In genomic region chr4:80365928-80366327, GRCh38 we compare ENCODE assay signal across 8 cellular contexts. TPM values are rescaled to one million over a fixed set of nuclear protein-coding genes. Genes with fewer than 3 reads are reported as not detected.
DNase-seq lines count a peak whose midpoint lies in the region; ATAC-seq and TF ChIP-seq lines count a peak whose summit lies in the region.

No MANE protein-coding gene starts in this region.

- peaks cover 0 to 14% (median 10%) of the 10 kb centered on the region in 3 donors for H3K36me3 Mint-ChIP-seq in naive thymus-derived CD8-positive, alpha-beta T cell

- H3K9me3 ChIP-seq in tibial artery = no peaks in the 10 kb centered on the region

- H3K4me1 ChIP-seq in tibial artery = no peaks in the 10 kb centered on the region

- ATAC-seq in GM18858 (IDR thresholded peaks at IDR 0.05; ENCODE audit: unreplicated experiment) (peak; percentile 64), HG03175 (IDR thresholded peaks at IDR 0.05; ENCODE audit: unreplicated experiment) (peak; percentile 91)
- ATAC-seq in naive thymus-derived CD8-positive, alpha-beta T cell = peak; percentile 80 to 86

- H3K4me3 ChIP-seq in AG10803 (ENCODE audit: low read length) = no peak overlapping the region
- no peak overlapping the region for H3K4me3 ChIP-seq in epithelial cell of esophagus (ENCODE audit: low read length)
- no peak overlapping the region for H3K4me3 ChIP-seq in tibial artery

- H3K9me3 Mint-ChIP-seq in naive thymus-derived CD8-positive, alpha-beta T cell = peaks cover 0 to 18% (median 7%) of the 10 kb centered on the region in 9 donors

- peaks cover 6 to 21% (median 11%) of the 10 kb centered on the region in 4 donors for H3K4me1 Mint-ChIP-seq in naive thymus-derived CD8-positive, alpha-beta T cell

- TF ChIP-seq CTCF in AG10803 (conservative IDR thresholded peaks at IDR 0.05; ENCODE audit: low read length) (peak; percentile 89), epithelial cell of esophagus (IDR thresholded peaks at IDR 0.05; ENCODE audit: insufficient read depth, low read depth, low read length, missing control alignments) (peak; percentile 87), tibial artery (IDR thresholded peaks at IDR 0.05) (peak; percentile 16 to 18)

- no peaks in the 10 kb centered on the region for H3K36me3 ChIP-seq in tibial artery

- peak overlapping the region in 1 of 10 donors; percentile 12 for H3K4me3 Mint-ChIP-seq in naive thymus-derived CD8-positive, alpha-beta T cell

- peaks cover 0 to under 1% of the 10 kb centered on the region in 2 donors for H3K27me3 ChIP-seq in tibial artery

- intact Hi-C loops in tibial artery (cut with DNase I; ENCODE audit: low total_unique reads) = no loop called here

- no peak overlapping the region for H3K27ac Mint-ChIP-seq in naive thymus-derived CD8-positive, alpha-beta T cell

- peak; percentile 81 for DNase-seq in AG10803 (ENCODE audit: low read depth)
- peak; percentile 75 for DNase-seq in NCI-H510A treated with DMSO at 0.1 percent for 48 hours (lab: John Stamatoyannopoulos, UW)
- DNase-seq in activated CD4-positive, alpha-beta T cell treated with anti-CD3 and anti-CD28 coated beads, Interleukin-2, amount 50 U/mL, for 4 hours = peak; percentile 40 to 50
- DNase-seq in epithelial cell of esophagus (ENCODE audit: low read depth) = peak; percentile 78
- peak in 9 of 10 donors; percentile 17 to 79 (median 59) for DNase-seq in naive thymus-derived CD8-positive, alpha-beta T cell
- DNase-seq in tibial artery = no peak

- POLR2A ChIA-PET in naive thymus-derived CD8-positive, alpha-beta T cell (lab: Charles Lee) = interaction anchor here (0.8 to 1.6 kb wide), 2 partner anchors 74 to 127 kb away, joined by 3 to 6 read pairs; no protein-coding TSS in a partner anchor

- H3K27me3 Mint-ChIP-seq in naive thymus-derived CD8-positive, alpha-beta T cell = peaks cover 0 to under 1% (median 0%) of the 10 kb centered on the region in 5 donors

- no peak overlapping the region for H3K27ac ChIP-seq in tibial artery

RNA-seq across cellular contexts. Expression of gene CFAP299, which starts 30.4 kb away (rescaled TPM):
- not detected for total RNA-seq in naive thymus-derived CD8-positive, alpha-beta T cell
- under 1 TPM in 2 of 3 donors, not detected in 1; 0.37 to 0.74 TPM for polyA plus RNA-seq in naive thymus-derived CD8-positive, alpha-beta T cell

Comparison
In these comparisons a context has a peak if more than half of its experiments do, and no peak if none do; other contexts are left out.
1. DNase-seq: peak in AG10803 (single experiment), NCI-H510A treated with DMSO at 0.1 percent for 48 hours (single experiment), activated CD4-positive, alpha-beta T cell treated with anti-CD3 and anti-CD28 coated beads, Interleukin-2, amount 50 U/mL, for 4 hours (2 of 2), epithelial cell of esophagus (single experiment) and naive thymus-derived CD8-positive, alpha-beta T cell (9 of 10); none in tibial artery (0 of 2).
2. CTCF ChIP-seq: peak in every context shown above with its lines; median percentile 89 in AG10803; 87 in epithelial cell of esophagus; 17 in tibial artery.
3. Peak in every context shown above with its lines, with median percentiles within 50 percentile points of each other: ATAC-seq.